In the genomic region with DNA sequence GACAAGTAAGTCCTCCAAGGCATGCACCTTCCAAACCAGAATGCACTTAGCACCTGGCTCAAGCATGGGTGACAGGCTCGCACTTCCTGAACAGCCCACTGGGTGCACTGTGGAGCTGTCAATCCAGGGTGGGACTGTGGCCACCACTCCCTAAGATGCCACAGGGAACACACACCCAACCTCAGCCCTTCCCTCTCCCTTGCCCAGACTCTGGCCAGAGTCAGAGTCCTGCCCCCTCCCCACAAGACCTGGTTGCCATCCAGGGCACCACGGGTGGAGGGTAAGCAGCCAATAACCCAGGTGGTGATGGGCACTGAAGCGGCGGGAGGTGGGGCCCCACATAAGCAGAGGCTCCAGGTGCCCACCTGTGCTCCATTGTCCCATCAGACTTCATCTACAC, we compare ENCODE assay signal across 9 cellular contexts.
A peak's percentile ranks its signal among the peaks of the same experiment; 100 is the strongest.
DNase-seq lines count a peak whose midpoint lies in the region; ATAC-seq lines count a peak whose summit lies in the region.
"Had no signal": no experiment of that assay in that cellular context is flagged by ENCODE, and none has a peak within 500 bp of the region (broad histone marks: within the 10 kb centered on the region; RNA-seq: fewer than 3 reads in every experiment).

No MANE protein-coding gene starts in this region.

- DNase-seq in NCI-H524 (lab: John Stamatoyannopoulos, UW) = peak; percentile 12 to 42
- no peak for DNase-seq in NCI-H524 treated with DMSO at 0.1 percent for 48 hours (lab: John Stamatoyannopoulos, UW)
- peak; percentile 62 for DNase-seq in OCI-M1 (lab: John Stamatoyannopoulos, UW)
- peak; percentile 17 for DNase-seq in left kidney (ENCODE audit: low read depth, low spot score)
- DNase-seq in NCI-H345 treated with DMSO at 0.1 percent for 48 hours (lab: John Stamatoyannopoulos, UW; ENCODE audit: unreplicated experiment) = no peak
- no peak for DNase-seq in DMS79 treated with DMSO at 0.1 percent for 48 hours (lab: John Stamatoyannopoulos, UW)
- DNase-seq: naive B cell had no signal

- ATAC-seq in HG02623 (IDR thresholded peaks at IDR 0.05; ENCODE audit: unreplicated experiment) (peak; percentile 86), GM21786 (IDR thresholded peaks at IDR 0.05; ENCODE audit: unreplicated experiment) (no peak)

Comparison
In these comparisons a context has a peak if more than half of its experiments do, and no peak if none do; other contexts are left out.
1. DNase-seq: peak in NCI-H524 (2 of 2), OCI-M1 (single experiment) and left kidney (single experiment); none in NCI-H524 treated with DMSO at 0.1 percent for 48 hours (single experiment), NCI-H345 treated with DMSO at 0.1 percent for 48 hours (single experiment) and DMS79 treated with DMSO at 0.1 percent for 48 hours (single experiment).